ENCODE assay signal across 1 cellular context in the genomic region with DNA sequence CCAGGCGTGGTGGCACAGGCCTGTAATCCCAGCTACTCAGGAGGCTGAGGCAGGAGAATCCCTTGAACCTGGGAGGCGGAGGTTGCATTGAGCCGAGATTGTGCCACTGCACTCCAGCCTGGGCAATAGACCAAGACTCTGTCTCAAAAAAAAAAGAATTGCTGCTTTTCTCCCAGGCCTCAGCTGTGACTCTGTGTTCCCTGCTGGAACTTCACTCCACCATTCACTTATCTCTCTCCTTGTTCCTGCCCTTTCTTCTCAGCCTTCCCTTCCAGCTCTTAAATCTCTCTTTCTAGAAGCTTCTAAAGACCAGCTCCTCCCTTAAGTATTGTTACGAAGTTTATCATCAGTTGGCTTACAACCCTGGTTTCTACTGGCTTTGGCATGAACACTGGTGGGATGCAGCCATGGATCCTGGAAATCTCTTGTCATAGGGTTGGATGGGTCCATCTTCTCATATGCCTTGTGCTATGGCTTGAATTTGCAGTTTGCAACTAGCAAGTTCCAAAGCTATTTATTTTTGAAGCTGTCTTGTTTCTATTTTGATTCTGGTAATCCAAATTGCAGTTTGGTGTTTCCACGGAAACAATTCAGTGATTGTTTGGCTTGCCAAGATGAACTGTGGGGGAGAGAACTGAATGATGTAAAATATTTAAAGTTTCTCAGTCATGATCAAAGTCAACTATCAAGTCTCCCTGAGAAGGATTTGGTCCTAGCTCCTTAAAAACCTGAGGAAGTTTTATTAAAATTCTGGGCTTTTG.
TF ChIP-seq lines count a peak whose summit lies in the region.

No MANE protein-coding gene starts in this region.

TF ChIP-seq in GM23338, 12 proteins besides CTCF, POLR2A, EP300 and RAD21 (continued from another document):
- no peak for TF ChIP-seq ZNF462 (CRISPR knock-in tag; IDR thresholded peaks at IDR 0.05)
- TF ChIP-seq JUNB (IDR thresholded peaks at IDR 0.05; ENCODE audit: unreplicated experiment): no peak
- TF ChIP-seq, protein P1, sequence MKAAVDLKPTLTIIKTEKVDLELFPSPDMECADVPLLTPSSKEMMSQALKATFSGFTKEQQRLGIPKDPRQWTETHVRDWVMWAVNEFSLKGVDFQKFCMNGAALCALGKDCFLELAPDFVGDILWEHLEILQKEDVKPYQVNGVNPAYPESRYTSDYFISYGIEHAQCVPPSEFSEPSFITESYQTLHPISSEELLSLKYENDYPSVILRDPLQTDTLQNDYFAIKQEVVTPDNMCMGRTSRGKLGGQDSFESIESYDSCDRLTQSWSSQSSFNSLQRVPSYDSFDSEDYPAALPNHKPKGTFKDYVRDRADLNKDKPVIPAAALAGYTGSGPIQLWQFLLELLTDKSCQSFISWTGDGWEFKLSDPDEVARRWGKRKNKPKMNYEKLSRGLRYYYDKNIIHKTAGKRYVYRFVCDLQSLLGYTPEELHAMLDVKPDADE (IDR thresholded peaks at IDR 0.05): no peak
- TF ChIP-seq ZNF331 (CRISPR knock-in tag; IDR thresholded peaks at IDR 0.05; ENCODE audit: low read depth): no peak
- TF ChIP-seq, protein P2, sequence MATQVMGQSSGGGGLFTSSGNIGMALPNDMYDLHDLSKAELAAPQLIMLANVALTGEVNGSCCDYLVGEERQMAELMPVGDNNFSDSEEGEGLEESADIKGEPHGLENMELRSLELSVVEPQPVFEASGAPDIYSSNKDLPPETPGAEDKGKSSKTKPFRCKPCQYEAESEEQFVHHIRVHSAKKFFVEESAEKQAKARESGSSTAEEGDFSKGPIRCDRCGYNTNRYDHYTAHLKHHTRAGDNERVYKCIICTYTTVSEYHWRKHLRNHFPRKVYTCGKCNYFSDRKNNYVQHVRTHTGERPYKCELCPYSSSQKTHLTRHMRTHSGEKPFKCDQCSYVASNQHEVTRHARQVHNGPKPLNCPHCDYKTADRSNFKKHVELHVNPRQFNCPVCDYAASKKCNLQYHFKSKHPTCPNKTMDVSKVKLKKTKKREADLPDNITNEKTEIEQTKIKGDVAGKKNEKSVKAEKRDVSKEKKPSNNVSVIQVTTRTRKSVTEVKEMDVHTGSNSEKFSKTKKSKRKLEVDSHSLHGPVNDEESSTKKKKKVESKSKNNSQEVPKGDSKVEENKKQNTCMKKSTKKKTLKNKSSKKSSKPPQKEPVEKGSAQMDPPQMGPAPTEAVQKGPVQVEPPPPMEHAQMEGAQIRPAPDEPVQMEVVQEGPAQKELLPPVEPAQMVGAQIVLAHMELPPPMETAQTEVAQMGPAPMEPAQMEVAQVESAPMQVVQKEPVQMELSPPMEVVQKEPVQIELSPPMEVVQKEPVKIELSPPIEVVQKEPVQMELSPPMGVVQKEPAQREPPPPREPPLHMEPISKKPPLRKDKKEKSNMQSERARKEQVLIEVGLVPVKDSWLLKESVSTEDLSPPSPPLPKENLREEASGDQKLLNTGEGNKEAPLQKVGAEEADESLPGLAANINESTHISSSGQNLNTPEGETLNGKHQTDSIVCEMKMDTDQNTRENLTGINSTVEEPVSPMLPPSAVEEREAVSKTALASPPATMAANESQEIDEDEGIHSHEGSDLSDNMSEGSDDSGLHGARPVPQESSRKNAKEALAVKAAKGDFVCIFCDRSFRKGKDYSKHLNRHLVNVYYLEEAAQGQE (IDR thresholded peaks at IDR 0.05; ENCODE audit: unreplicated experiment): no peak
- TF ChIP-seq CREB1 (CRISPR knock-in tag; IDR thresholded peaks at IDR 0.05; ENCODE audit: low read depth): no peak
- no peak for TF ChIP-seq ZNF114 (CRISPR knock-in tag; IDR thresholded peaks at IDR 0.05)
- no peak for TF ChIP-seq NANOG (IDR thresholded peaks at IDR 0.05; ENCODE audit: borderline replicate concordance)
